In the genomic region with DNA sequence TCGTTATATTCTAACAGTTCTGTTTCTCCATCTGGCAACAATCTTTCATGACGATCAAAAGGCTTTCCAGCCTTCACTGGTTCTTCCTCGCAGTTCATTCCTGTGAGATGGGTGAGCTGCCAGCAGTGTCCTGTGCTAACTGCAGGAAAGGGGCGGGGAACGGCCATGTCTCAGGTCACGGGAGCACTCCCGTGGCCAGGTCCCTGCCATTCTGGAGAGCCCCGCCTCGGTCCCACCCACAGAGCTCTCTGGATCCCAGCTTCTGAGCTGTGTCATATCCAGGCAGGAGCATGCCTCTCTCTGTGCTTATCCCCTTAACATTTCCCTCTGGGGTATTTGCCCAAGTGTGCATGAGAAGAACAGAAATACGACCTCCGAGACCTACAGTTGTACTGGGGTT, we compare ENCODE assay signal across 9 cellular contexts.
"Had no signal": no experiment of that assay in that cellular context is flagged by ENCODE, and none has a peak within 500 bp of the region (broad histone marks: within the 10 kb centered on the region; RNA-seq: fewer than 3 reads in every experiment).

No MANE protein-coding gene starts in this region.

- H3K4me3 ChIP-seq: GM23338, HAP-1, K562 had no signal

- H3K4me2 ChIP-seq: GM23338, KMS-11 had no signal

- H3K27ac ChIP-seq: HL-60, KMS-11 had no signal

- DNase-seq: H7, HFFc6, IMR-90, Karpas-422 had no signal

- H2AFZ ChIP-seq: GM23338 had no signal

- FAIRE-seq: K562 had no signal

- H3K9ac ChIP-seq: KMS-11 had no signal

- H3K36me3 ChIP-seq: HAP-1 had no signal
